In the genomic region with DNA sequence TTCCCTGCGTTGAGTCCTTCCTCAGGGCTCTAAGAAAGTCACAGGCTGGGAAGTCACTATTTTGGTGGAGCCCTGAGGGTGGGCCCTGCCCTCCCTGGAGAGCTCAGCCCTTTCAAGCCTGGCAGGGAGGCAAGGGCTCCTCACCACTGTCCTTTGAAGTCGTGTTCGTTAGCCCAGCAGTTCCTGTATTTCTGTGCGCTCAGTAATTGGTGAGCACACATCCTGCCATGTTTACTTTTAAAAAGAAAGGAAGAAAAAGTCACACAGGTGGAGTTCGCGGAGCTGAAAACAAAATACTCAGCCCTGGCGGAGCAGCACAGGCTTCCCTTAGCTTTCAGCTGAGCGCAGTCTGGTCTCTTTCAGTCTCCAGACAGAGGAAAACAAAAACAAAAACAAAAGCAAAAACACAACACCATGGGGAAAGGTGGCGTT, we compare ENCODE assay signal across 10 cellular contexts. TPM values are rescaled to one million over a fixed set of nuclear protein-coding genes. Genes with fewer than 3 reads are reported as not detected.
A peak's percentile ranks its signal among the peaks of the same experiment; 100 is the strongest.
DNase-seq lines count a peak whose midpoint lies in the region; ATAC-seq and TF ChIP-seq lines count a peak whose summit lies in the region.
"Had no signal": no experiment of that assay in that cellular context is flagged by ENCODE, and none has a peak within 500 bp of the region (broad histone marks: within the 10 kb centered on the region; RNA-seq: fewer than 3 reads in every experiment).

No MANE protein-coding gene starts in this region.

- H4K20me1 ChIP-seq in PC-3 (ENCODE audit: low read length): no peaks in the 10 kb centered on the region

- H3K9me3 Mint-ChIP-seq in CD14-positive monocyte: no peaks in the 10 kb centered on the region

- no peak overlapping the region for H3K4me2 ChIP-seq in PC-3 (ENCODE audit: low read length)

- H3K9me2 ChIP-seq in PC-3 (replicated peaks; ENCODE audit: low read length): no peaks in the 10 kb centered on the region

- H3K27ac ChIP-seq in HUES6 (ENCODE audit: low read depth, low read length): no peak overlapping the region
- no peak overlapping the region for H3K27ac ChIP-seq in PC-3 (ENCODE audit: low read length)

- CTCF ChIA-PET in PC-3 (lab: Charles Lee): no interaction called here

- peak overlapping the region; percentile 16 to 89 (median 63) for H3K27ac Mint-ChIP-seq in CD14-positive monocyte

- H3K4me3 ChIP-seq in HUES6 (ENCODE audit: low read depth, low read length) (peak overlapping the region; percentile 1; the same call in 1 of the 2 replicates), PC-3 (ENCODE audit: low read length) (no peak overlapping the region)

- H3K27me3 ChIP-seq in HUES6 (ENCODE audit: control insufficient read depth, insufficient read depth, low read length) (no peaks in the 10 kb centered on the region), PC-3 (ENCODE audit: low read length) (peaks cover 43% of the 10 kb centered on the region)

- H2AFZ ChIP-seq in PC-3 (ENCODE audit: low read length): no peak overlapping the region

- ATAC-seq in HG03097 (IDR thresholded peaks at IDR 0.05; ENCODE audit: low FRiP score, unreplicated experiment) (no peak), PC-3 (no peak)
- ATAC-seq: esophagus mucosa had no signal

- H3K36me3 ChIP-seq in HUES6 (ENCODE audit: control insufficient read depth, insufficient read depth, low read length): no peaks in the 10 kb centered on the region
- no peaks in the 10 kb centered on the region for H3K36me3 ChIP-seq in PC-3 (ENCODE audit: low read depth, low read length)

- no peaks in the 10 kb centered on the region for H3K36me3 Mint-ChIP-seq in CD14-positive monocyte

- intact Hi-C loops in CD14-positive monocyte (cut with micrococcal nuclease) (no loop called here), PC-3 (cut with micrococcal nuclease) (no loop called here)

- POLR2A ChIA-PET in PC-3 (lab: Charles Lee; ENCODE audit: unreplicated experiment): no interaction called here

- H3K4me3 Mint-ChIP-seq in CD14-positive monocyte: peak overlapping the region; percentile 90 to 96

- BruUV-seq in PC-3 (replicated peaks; lab: Mats Ljungman, UMichigan): no TSS peak

- H3K79me2 ChIP-seq in PC-3 (ENCODE audit: low read length): no peaks in the 10 kb centered on the region

- DNase-seq in CD14-positive monocyte (ENCODE audit: low spot score): no peak
- peak; percentile 36 for DNase-seq in activated CD8-positive, alpha-beta memory T cell treated with anti-CD3 and anti-CD28 coated beads, Interleukin-2, amount 50 U/mL, for 1 hour (ENCODE audit: extremely low read depth)
- DNase-seq in islet precursor cell: peak; percentile 44
- no peak for DNase-seq in NCI-H1105 (lab: John Stamatoyannopoulos, UW)
- no peak for DNase-seq in HPDE6-E6E7 (ENCODE audit: extremely low spot score)
- DNase-seq in PC-3: no peak
- DNase-seq: NCI-H1436 treated with DMSO at 0.1 percent for 48 hours had no signal

- peaks cover 26% of the 10 kb centered on the region for H3K4me1 Mint-ChIP-seq in CD14-positive monocyte

- peaks cover 26% of the 10 kb centered on the region for H3K4me1 ChIP-seq in HUES6 (ENCODE audit: control insufficient read depth, insufficient read depth, low read length)
- no peaks in the 10 kb centered on the region for H3K4me1 ChIP-seq in PC-3 (ENCODE audit: insufficient read depth, low read length)

- H3K27me3 Mint-ChIP-seq in CD14-positive monocyte (ENCODE audit: low read depth in 3 of 3): peaks cover 0 to 5% (median 2%) of the 10 kb centered on the region in 3 donors

- no peaks in the 10 kb centered on the region for H3F3A ChIP-seq in PC-3 (ENCODE audit: low read length, unreplicated experiment)

- TF ChIP-seq CTCF in CD14-positive monocyte (IDR thresholded peaks at IDR 0.05) (no peak), PC-3 (conservative IDR thresholded peaks at IDR 0.05; ENCODE audit: low read depth, low read length) (no peak)

- H3K9ac ChIP-seq in HUES6 (ENCODE audit: low read length) (no peak overlapping the region), PC-3 (ENCODE audit: low read length) (no peak overlapping the region)

- H3K9me3 ChIP-seq in HUES6 (ENCODE audit: control insufficient read depth, insufficient read depth, low read depth, low read length): no peaks in the 10 kb centered on the region
- no peaks in the 10 kb centered on the region for H3K9me3 ChIP-seq in PC-3 (ENCODE audit: low read length)

RNA-seq across cellular contexts. Expression of gene PRKCQ, which starts 37.1 kb away (rescaled TPM):
- polyA plus RNA-seq in CD14-positive monocyte: under 1 TPM; 0.09 to 0.29 TPM
- not detected in 2 replicates for total RNA-seq in PC-3 (2014; rRNA removed)

Comparison
In these comparisons a context has a peak if more than half of its experiments do, and no peak if none do; other contexts are left out.
1. DNase-seq: peak in activated CD8-positive, alpha-beta memory T cell treated with anti-CD3 and anti-CD28 coated beads, Interleukin-2, amount 50 U/mL, for 1 hour (single experiment) and islet precursor cell (single experiment); none in CD14-positive monocyte (single experiment), NCI-H1105 (single experiment), HPDE6-E6E7 (single experiment) and PC-3 (single experiment).